ENCODE assay signal across 8 cellular contexts in genomic region chr1:87426846-87427245, GRCh38.
DNase-seq lines count a peak whose midpoint lies in the region; ATAC-seq, FAIRE-seq and TF ChIP-seq lines count a peak whose summit lies in the region.
"Not testable (repeated sequence)": the region's sequence is repeated elsewhere in the genome, so short reads cannot be mapped to it uniquely, and the experiment has no call there.

No MANE protein-coding gene starts in this region.

- peak; percentile 20 for FAIRE-seq in H54 (lab: Jason Lieb, UNC)

- H3K4me1 ChIP-seq in NT2/D1 (ENCODE audit: insufficient read depth, insufficient read length); fibroblast of lung (ENCODE audit: control insufficient read depth, extremely low read depth, insufficient read depth, low read length): not testable (repeated sequence)
- peaks cover 24% of the 10 kb centered on the region for H3K4me1 ChIP-seq in mesodermal cell (ENCODE audit: control insufficient read depth, insufficient read depth, low read length, poor library complexity, severe bottlenecking)

- H3K4me3 Mint-ChIP-seq in brain = peak overlapping the region in 3 of 5 experiments; percentile 11 to 43 (median 13)

- ATAC-seq in left cardiac atrium = peak; percentile 47 to 88

- H3K9ac ChIP-seq in NT2/D1 (ENCODE audit: insufficient read length, low read depth); fibroblast of lung (ENCODE audit: insufficient read depth, low read length): not testable (repeated sequence)

- DNase-seq in Ammon's horn (ENCODE audit: low spot score) (peak; percentile 40), H54 (ENCODE audit: insufficient read length, low spot score) (peak; percentile 13), NT2/D1 (ENCODE audit: low read depth, low spot score) (peak; percentile 39), fibroblast of lung (ENCODE audit: low read depth in 2 of 2) (peak; percentile 21 to 68), skeletal muscle cell (ENCODE audit: low read depth) (peak; percentile 41)
- DNase-seq in left cardiac atrium = not testable (repeated sequence)

- H3K36me3 ChIP-seq in NT2/D1 (ENCODE audit: insufficient read depth, insufficient read length, low read length); fibroblast of lung (ENCODE audit: control insufficient read depth, insufficient read depth, low read length); mesodermal cell (ENCODE audit: control insufficient read depth, insufficient read depth, low read length): not testable (repeated sequence)

- not testable (repeated sequence) for H3K4me2 ChIP-seq in fibroblast of lung (ENCODE audit: extremely low read depth, insufficient read depth, low read length)

- peaks cover 38% of the 10 kb centered on the region for H3K4me1 Mint-ChIP-seq in brain

- not testable (repeated sequence) for TF ChIP-seq CTCF in brain (conservative IDR thresholded peaks at IDR 0.05); fibroblast of lung (conservative IDR thresholded peaks at IDR 0.05 in 1 of 2, IDR thresholded peaks at IDR 0.05 in 1 of 2; ENCODE audit: low read depth in 1 of 2, low read length in 2 of 2)

- intact Hi-C loops in left cardiac atrium (cut with DNase I) = not testable (repeated sequence)

- H3K9me3 Mint-ChIP-seq in brain = not testable (repeated sequence)

- H3K79me2 ChIP-seq in fibroblast of lung (ENCODE audit: control insufficient read depth, insufficient read depth, low read length) = not testable (repeated sequence)

- TF ChIP-seq POLR2A in H54 (IDR thresholded peaks at IDR 0.05; ENCODE audit: low read depth, low read length) = not testable (repeated sequence)

- H3K9me3 ChIP-seq in NT2/D1 (ENCODE audit: insufficient read depth, low read length); fibroblast of lung (ENCODE audit: control insufficient read depth, insufficient read depth, low read depth, low read length); mesodermal cell (ENCODE audit: control insufficient read depth, low read length): not testable (repeated sequence)

- peak overlapping the region; percentile 62 to 90 (median 78) for H3K27ac Mint-ChIP-seq in brain

- not testable (repeated sequence) for H3K36me3 Mint-ChIP-seq in brain

- H3K27ac ChIP-seq in fibroblast of lung (ENCODE audit: insufficient read depth, low read length) = not testable (repeated sequence)
- H3K27ac ChIP-seq in mesodermal cell (ENCODE audit: low read depth, low read length, severe bottlenecking) = peak overlapping the region; percentile 26

- H2AFZ ChIP-seq in fibroblast of lung (ENCODE audit: low read length) = not testable (repeated sequence)

- H3K27me3 ChIP-seq in NT2/D1 (ENCODE audit: insufficient read depth, insufficient read length); fibroblast of lung (ENCODE audit: control insufficient read depth, insufficient read depth, low read length): not testable (repeated sequence)

- H4K20me1 ChIP-seq in fibroblast of lung (ENCODE audit: control insufficient read depth, extremely low read depth, insufficient read depth, low read length) = not testable (repeated sequence)

- not testable (repeated sequence) for H3K4me3 ChIP-seq in NT2/D1 (ENCODE audit: insufficient read length, low read depth); fibroblast of lung (replicated peaks in 1 of 4; ENCODE audit: control extremely low read depth in 1 of 4, insufficient read depth in 1 of 4, low read depth in 3 of 4, low read length in 4 of 4); mesodermal cell (ENCODE audit: extremely low read depth, insufficient read depth, low read length, poor library complexity, severe bottlenecking); skeletal muscle cell (ENCODE audit: low read depth, low read length)

- not testable (repeated sequence) for H3K27me3 Mint-ChIP-seq in brain

- WGBS in mesodermal cell (ENCODE audit: insufficient coverage in 2 of 2), 2 experiments = 45 to 54% methylated on average over 3 to 7 of the region's 8 CpGs
